Comparison of ENCODE assay signal across 22 cellular contexts in the genomic region with DNA sequence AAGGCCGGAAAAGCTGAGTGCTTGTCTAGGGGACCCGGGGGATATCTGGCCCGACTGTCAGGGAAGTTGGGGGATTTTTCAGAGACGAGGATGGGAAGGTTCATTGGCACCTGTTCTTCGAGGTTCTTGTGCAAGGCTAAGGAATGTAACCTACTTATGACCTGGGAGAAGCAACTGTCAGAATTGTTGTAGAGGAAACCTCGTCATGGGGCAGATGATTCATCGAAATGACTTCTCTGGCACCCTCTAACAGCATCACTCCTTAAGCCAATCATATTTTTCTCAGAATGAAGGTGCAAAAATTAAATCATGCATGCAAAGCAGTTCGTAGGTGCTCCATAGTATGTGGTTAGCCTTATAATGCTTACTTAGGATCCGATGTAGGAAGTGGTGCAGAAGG. TPM values are rescaled to one million over a fixed set of nuclear protein-coding genes. Genes with fewer than 3 reads are reported as not detected.
DNase-seq lines count a peak whose midpoint lies in the region; ATAC-seq and TF ChIP-seq lines count a peak whose summit lies in the region.
"Had no signal": no experiment of that assay in that cellular context is flagged by ENCODE, and none has a peak within 500 bp of the region (broad histone marks: within the 10 kb centered on the region; RNA-seq: fewer than 3 reads in every experiment).

No MANE protein-coding gene starts in this region.

- peaks cover 17% of the 10 kb centered on the region for H3K4me1 Mint-ChIP-seq in MCF 10A (ENCODE audit: insufficient read depth, unreplicated experiment)
- H3K4me1 Mint-ChIP-seq in type B pancreatic cell (ENCODE audit: unreplicated experiment): peaks cover 12% of the 10 kb centered on the region
- H3K4me1 Mint-ChIP-seq in activated CD8-positive, alpha-beta T cell treated with anti-CD3 and anti-CD28 coated beads for 36 hours (ENCODE audit: low read depth): no peaks in the 10 kb centered on the region
- H3K4me1 Mint-ChIP-seq: activated naive CD8-positive, alpha-beta T cell treated with anti-CD3 and anti-CD28 coated beads, Interleukin-2, amount 10 ng/mL, durations not matched to agents 7 days and 5 days; CD4-positive, CD25-positive, alpha-beta regulatory T cell; neural crest cell; stimulated activated naive CD8-positive, alpha-beta T cell treated with anti-CD3 and anti-CD28 coated beads, Interleukin-15, amount 100 ng/mL, for 72 hours had no signal

- no peak for ATAC-seq in activated CD8-positive, alpha-beta T cell treated with anti-CD3 and anti-CD28 coated beads for 36 hours
- ATAC-seq: body of pancreas; stimulated activated naive CD8-positive, alpha-beta T cell treated with anti-CD3 and anti-CD28 coated beads, Interleukin-15, amount 100 ng/mL, for 72 hours had no signal

- H3K27ac Mint-ChIP-seq in MCF 10A (ENCODE audit: low read depth, unreplicated experiment) (peak overlapping the region; percentile 39), type B pancreatic cell (peak overlapping the region; percentile 20)
- no peak overlapping the region for H3K27ac Mint-ChIP-seq in activated CD8-positive, alpha-beta T cell treated with anti-CD3 and anti-CD28 coated beads for 36 hours
- H3K27ac Mint-ChIP-seq: activated naive CD8-positive, alpha-beta T cell treated with anti-CD3 and anti-CD28 coated beads, Interleukin-2, amount 10 ng/mL, durations not matched to agents 7 days and 5 days; CD4-positive, CD25-positive, alpha-beta regulatory T cell; stimulated activated naive CD8-positive, alpha-beta T cell treated with anti-CD3 and anti-CD28 coated beads, Interleukin-15, amount 100 ng/mL, for 72 hours had no signal

- intact Hi-C loops in MCF 10A (cut with micrococcal nuclease): no loop called here
- intact Hi-C loops in activated CD8-positive, alpha-beta T cell treated with anti-CD3 and anti-CD28 coated beads for 36 hours (cut with micrococcal nuclease): no loop called here

- DNase-seq in NCI-H226 (peak; percentile 96), MCF 10A (ENCODE audit: unreplicated experiment) (peak; percentile 74), kidney glomerular epithelial cell (lab: John Stamatoyannopoulos, UW) (peak; percentile 40), type B pancreatic cell (ENCODE audit: extremely low spot score, unreplicated experiment) (no peak), G401 (ENCODE audit: low spot score) (no peak), GM19240 (ENCODE audit: insufficient read length, low spot score) (no peak)
- DNase-seq in activated CD8-positive, alpha-beta T cell treated with anti-CD3 and anti-CD28 coated beads for 36 hours: no peak
- DNase-seq: activated CD4-positive, alpha-beta T cell treated with anti-CD3 and anti-CD28 coated beads, Interleukin-2, amount 50 U/mL, for 48 hours; activated naive CD8-positive, alpha-beta T cell treated with anti-CD3 and anti-CD28 coated beads, Interleukin-2, amount 10 ng/mL, durations not matched to agents 7 days and 5 days; body of pancreas; CD4-positive, CD25-positive, alpha-beta regulatory T cell; DMS153; effector CD4-positive, alpha-beta T cell; Karpas-422; NCI-H1092; NCI-H187 treated with DMSO at 0.1 percent for 48 hours; NCI-H345; NCI-H748 treated with DMSO at 0.1 percent for 48 hours; SHP77; stimulated activated naive CD8-positive, alpha-beta T cell treated with anti-CD3 and anti-CD28 coated beads, Interleukin-15, amount 100 ng/mL, for 72 hours; SW 1271 had no signal

- H3K36me3 Mint-ChIP-seq in MCF 10A (ENCODE audit: insufficient read depth, unreplicated experiment) (peaks cover 5% of the 10 kb centered on the region), type B pancreatic cell (peaks cover 17% of the 10 kb centered on the region)
- no peaks in the 10 kb centered on the region for H3K36me3 Mint-ChIP-seq in activated CD8-positive, alpha-beta T cell treated with anti-CD3 and anti-CD28 coated beads for 36 hours (ENCODE audit: low read depth)
- H3K36me3 Mint-ChIP-seq: activated naive CD8-positive, alpha-beta T cell treated with anti-CD3 and anti-CD28 coated beads, Interleukin-2, amount 10 ng/mL, durations not matched to agents 7 days and 5 days; CD4-positive, CD25-positive, alpha-beta regulatory T cell had no signal

- in situ Hi-C loops in G401 (cut with HindIII; ENCODE audit: low sequenced_read_pairs): no loop called here

- TF ChIP-seq CTCF in MCF 10A (IDR thresholded peaks at IDR 0.05; ENCODE audit: unreplicated experiment) (no peak), type B pancreatic cell (conservative IDR thresholded peaks at IDR 0.05) (no peak)
- no peak for TF ChIP-seq CTCF in activated CD8-positive, alpha-beta T cell treated with anti-CD3 and anti-CD28 coated beads for 36 hours (IDR thresholded peaks at IDR 0.05)

- H3K9me3 Mint-ChIP-seq in MCF 10A (ENCODE audit: unreplicated experiment) (no peaks in the 10 kb centered on the region), type B pancreatic cell (no peaks in the 10 kb centered on the region)
- peaks cover 1% of the 10 kb centered on the region for H3K9me3 Mint-ChIP-seq in activated CD8-positive, alpha-beta T cell treated with anti-CD3 and anti-CD28 coated beads for 36 hours
- H3K9me3 Mint-ChIP-seq: activated naive CD8-positive, alpha-beta T cell treated with anti-CD3 and anti-CD28 coated beads, Interleukin-2, amount 10 ng/mL, durations not matched to agents 7 days and 5 days had no signal

- BruUV-seq in MCF 10A (replicated peaks; lab: Mats Ljungman, UMichigan): no TSS peak

- H3K27me3 Mint-ChIP-seq in MCF 10A (ENCODE audit: insufficient read depth, unreplicated experiment) (no peaks in the 10 kb centered on the region), type B pancreatic cell (no peaks in the 10 kb centered on the region)
- H3K27me3 Mint-ChIP-seq in activated CD8-positive, alpha-beta T cell treated with anti-CD3 and anti-CD28 coated beads for 36 hours: no peaks in the 10 kb centered on the region
- H3K27me3 Mint-ChIP-seq: activated naive CD8-positive, alpha-beta T cell treated with anti-CD3 and anti-CD28 coated beads, Interleukin-2, amount 10 ng/mL, durations not matched to agents 7 days and 5 days; CD4-positive, CD25-positive, alpha-beta regulatory T cell; stimulated activated naive CD8-positive, alpha-beta T cell treated with anti-CD3 and anti-CD28 coated beads, Interleukin-15, amount 100 ng/mL, for 72 hours had no signal

- H3K4me3 Mint-ChIP-seq in MCF 10A (ENCODE audit: unreplicated experiment): peak overlapping the region; percentile 49
- H3K4me3 Mint-ChIP-seq in type B pancreatic cell: no peak overlapping the region
- no peak overlapping the region for H3K4me3 Mint-ChIP-seq in activated CD8-positive, alpha-beta T cell treated with anti-CD3 and anti-CD28 coated beads for 36 hours
- H3K4me3 Mint-ChIP-seq: activated naive CD8-positive, alpha-beta T cell treated with anti-CD3 and anti-CD28 coated beads, Interleukin-2, amount 10 ng/mL, durations not matched to agents 7 days and 5 days; CD4-positive, CD25-positive, alpha-beta regulatory T cell; neural crest cell; stimulated activated naive CD8-positive, alpha-beta T cell treated with anti-CD3 and anti-CD28 coated beads, Interleukin-15, amount 100 ng/mL, for 72 hours had no signal

- POLR2A ChIA-PET in MCF 10A (lab: Yijun Ruan, JAX): interaction anchor here (1.0 to 1.1 kb wide), 2 partner anchors 32 to 59 kb away, joined by 3 to 4 read pairs; no protein-coding TSS in a partner anchor
- POLR2A ChIA-PET in activated CD8-positive, alpha-beta T cell treated with anti-CD3 and anti-CD28 coated beads for 36 hours (lab: Charles Lee): no interaction called here

- CTCF ChIA-PET in MCF 10A (lab: Yijun Ruan, JAX): no interaction called here
- CTCF ChIA-PET in activated CD8-positive, alpha-beta T cell treated with anti-CD3 and anti-CD28 coated beads for 36 hours (lab: Charles Lee): interaction anchor here (1.6 kb wide), 1 partner anchor 107 kb away, joined by 3 read pairs; no protein-coding TSS in a partner anchor

RNA-seq across cellular contexts. Expression of gene PLXDC2, which starts 58.6 kb away (rescaled TPM):
- total RNA-seq in MCF 10A (2022) (10.6 and 23.3 TPM in 2 replicates), type B pancreatic cell (ENCODE audit: low replicate concordance) (79.2 and 83.4 TPM in 2 replicates)
- not detected in 2 replicates for total RNA-seq in G401 (2014; rRNA removed; shearing (Covaris generic))
- total RNA-seq in activated CD8-positive, alpha-beta T cell treated with anti-CD3 and anti-CD28 coated beads for 36 hours: not detected

Comparison
In these comparisons a context has a peak if more than half of its experiments do, and no peak if none do; other contexts are left out.
1. DNase-seq: peak in NCI-H226 (single experiment), MCF 10A (single experiment) and kidney glomerular epithelial cell (single experiment); none in type B pancreatic cell (single experiment), G401 (single experiment), activated CD8-positive, alpha-beta T cell treated with anti-CD3 and anti-CD28 coated beads for 36 hours (single experiment) and GM19240 (single experiment).
2. RNA of gene PLXDC2, which starts 58.6 kb away (total RNA-seq): 79.2 to 83.4 TPM in type B pancreatic cell and 10.6 to 23.3 TPM in MCF 10A; not detected in G401 and not detected in activated CD8-positive, alpha-beta T cell treated with anti-CD3 and anti-CD28 coated beads for 36 hours; every median in the first group is over 10 times any median in the second.